In the genomic region with DNA sequence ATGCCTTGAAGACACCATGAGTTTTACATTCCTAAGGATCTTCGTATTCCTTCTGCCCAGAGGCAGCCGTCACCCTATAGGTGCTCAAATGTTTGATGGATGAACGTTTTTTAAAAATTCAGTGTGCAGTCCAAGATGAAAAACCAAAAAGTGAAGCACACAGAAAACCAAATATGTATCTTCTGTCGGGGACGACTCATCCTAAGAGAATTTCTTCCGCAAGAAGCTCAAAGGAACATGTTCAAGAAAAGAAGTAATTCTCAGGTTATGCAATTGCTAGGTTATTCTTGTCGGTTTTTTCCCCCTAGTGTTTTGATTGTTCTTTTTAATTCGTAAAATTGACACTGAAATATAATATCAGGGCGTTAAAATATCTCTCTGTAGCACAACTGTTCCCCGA, we compare ENCODE assay signal across 8 cellular contexts. TPM values are rescaled to one million over a fixed set of nuclear protein-coding genes. Genes with fewer than 3 reads are reported as not detected.
DNase-seq lines count a peak whose midpoint lies in the region; ATAC-seq and TF ChIP-seq lines count a peak whose summit lies in the region.

No MANE protein-coding gene starts in this region.

- H3K9me3 ChIP-seq in BLaER1: peaks cover 16% of the 10 kb centered on the region

- TF ChIP-seq CTCF in choroid plexus epithelial cell (conservative IDR thresholded peaks at IDR 0.05; ENCODE audit: low read depth, low read length) (no peak), nephron (IDR thresholded peaks at IDR 0.05; ENCODE audit: unreplicated experiment in 3 of 3) (no peak)

- peak overlapping the region; percentile 89 to 96 (median 91) for H3K4me3 Mint-ChIP-seq in nephron

- H3K27ac Mint-ChIP-seq in nephron: peak overlapping the region; percentile 65 to 92 (median 83)

- no peaks in the 10 kb centered on the region for H3K9me3 Mint-ChIP-seq in nephron

- DNase-seq in LHCN-M2 (ENCODE audit: low read depth): peak; percentile 39
- DNase-seq in choroid plexus epithelial cell (ENCODE audit: low read depth): peak; percentile 66
- DNase-seq in NCI-H526 (lab: John Stamatoyannopoulos, UW): no peak
- no peak for DNase-seq in NCI-H187 (lab: John Stamatoyannopoulos, UW)
- no peak for DNase-seq in NCI-H524 treated with DMSO at 0.1 percent for 48 hours (lab: John Stamatoyannopoulos, UW)

- H3K27me3 ChIP-seq in BLaER1: peaks cover 48% of the 10 kb centered on the region

- peaks cover 19% of the 10 kb centered on the region for H3K36me3 Mint-ChIP-seq in nephron (ENCODE audit: low read depth)

- peak overlapping the region; percentile 73; the same call in 1 of the 2 replicates for H3K4me2 ChIP-seq in BLaER1

- ATAC-seq in HG02571 (IDR thresholded peaks at IDR 0.05; ENCODE audit: unreplicated experiment): no peak

- H3K27me3 Mint-ChIP-seq in nephron (ENCODE audit: low read depth): peaks cover 7% of the 10 kb centered on the region

- no peak overlapping the region; the same call in 1 of the 2 replicates for H3K9ac ChIP-seq in BLaER1

- peaks cover 9% of the 10 kb centered on the region; the same call in 1 of the 2 replicates for H3K4me1 ChIP-seq in BLaER1

- peaks cover 10% of the 10 kb centered on the region for H3K4me1 Mint-ChIP-seq in nephron

- H3K36me3 ChIP-seq in BLaER1: peaks cover 11% of the 10 kb centered on the region; the same call in 1 of the 2 replicates

- no peak overlapping the region for H3K27ac ChIP-seq in BLaER1

- H3K4me3 ChIP-seq in BLaER1: peak overlapping the region; percentile 65
- H3K4me3 ChIP-seq in choroid plexus epithelial cell (ENCODE audit: low read depth, low read length): peak overlapping the region; percentile 67

- H4K20me1 ChIP-seq in BLaER1: peaks cover 17% of the 10 kb centered on the region; the same call in 1 of the 2 replicates

RNA-seq across cellular contexts. Expression of gene CENPV, which starts 1.4 kb away (rescaled TPM):
- total RNA-seq in LHCN-M2 (2014; rRNA removed): 7.8 and 9.5 TPM in 2 replicates
- polyA plus RNA-seq in LHCN-M2 (2012): 19.4 TPM

RNA-seq across cellular contexts. Expression of gene UBB, which starts 29.1 kb away (rescaled TPM):
- 992 and 1,176 TPM in 2 replicates for total RNA-seq in LHCN-M2 (2014; rRNA removed)
- 2,961 TPM for polyA plus RNA-seq in LHCN-M2 (2012)

Comparison
In these comparisons a context has a peak if more than half of its experiments do, and no peak if none do; other contexts are left out.
1. DNase-seq: peak in LHCN-M2 (single experiment) and choroid plexus epithelial cell (single experiment); none in NCI-H526 (0 of 2), NCI-H187 (0 of 2) and NCI-H524 treated with DMSO at 0.1 percent for 48 hours (single experiment).